18 cellular contexts compared by ENCODE assay signal in the genomic region with DNA sequence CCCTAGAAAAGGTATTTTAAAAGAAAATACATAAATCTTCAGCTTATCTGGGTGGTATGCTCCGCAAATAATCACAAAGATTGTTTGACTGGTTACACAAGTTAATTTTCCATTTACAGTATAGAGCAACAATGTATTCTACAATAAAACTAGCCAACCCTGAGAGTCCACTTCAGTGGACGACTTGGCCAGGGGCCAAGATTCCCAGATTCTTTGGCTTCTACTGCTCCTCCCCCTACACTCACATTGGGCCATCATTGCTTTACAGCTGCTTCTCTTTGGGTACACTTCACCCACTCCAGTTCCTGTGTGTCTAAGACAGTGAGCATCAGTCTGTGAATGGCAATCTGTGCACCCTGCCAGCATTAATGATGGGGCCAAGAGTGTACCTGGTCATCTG. TPM values are rescaled to one million over a fixed set of nuclear protein-coding genes. Genes with fewer than 3 reads are reported as not detected.
DNase-seq lines count a peak whose midpoint lies in the region; ATAC-seq and TF ChIP-seq lines count a peak whose summit lies in the region.
"Had no signal": no experiment of that assay in that cellular context is flagged by ENCODE, and none has a peak within 500 bp of the region (broad histone marks: within the 10 kb centered on the region; RNA-seq: fewer than 3 reads in every experiment).

No MANE protein-coding gene starts in this region.

- no peak overlapping the region for H3K27ac Mint-ChIP-seq in CD4-positive, alpha-beta memory T cell
- H3K27ac Mint-ChIP-seq: activated naive CD4-positive, alpha-beta T cell treated with anti-CD3 and anti-CD28 coated beads for 36 hours had no signal

- H3K9me3 ChIP-seq in left ventricle myocardium inferior (replicated peaks) (peaks cover 6% of the 10 kb centered on the region), left lung (peaks cover 0 to 5% of the 10 kb centered on the region in 2 donors)
- H3K9me3 ChIP-seq in CD4-positive, alpha-beta memory T cell (ENCODE audit: control insufficient read depth in 1 of 2, low read length in 2 of 2) = no peaks in the 10 kb centered on the region

- no peaks in the 10 kb centered on the region for H3K36me3 Mint-ChIP-seq in CD4-positive, alpha-beta memory T cell

- H3K4me3 Mint-ChIP-seq in CD4-positive, alpha-beta memory T cell = no peak overlapping the region
- H3K4me3 Mint-ChIP-seq: activated naive CD4-positive, alpha-beta T cell treated with anti-CD3 and anti-CD28 coated beads for 36 hours had no signal

- H3K4me3 ChIP-seq in left ventricle myocardium inferior (no peak overlapping the region), left lung (no peak overlapping the region)
- H3K4me3 ChIP-seq in CD4-positive, alpha-beta memory T cell (ENCODE audit: low read length in 2 of 2) = no peak overlapping the region

- no peaks in the 10 kb centered on the region for H3K4me1 Mint-ChIP-seq in CD4-positive, alpha-beta memory T cell

- no peak for TF ChIP-seq CTCF in left ventricle myocardium inferior (IDR thresholded peaks at IDR 0.05; ENCODE audit: borderline replicate concordance)
- TF ChIP-seq CTCF in left lung (IDR thresholded peaks at IDR 0.05) = no peak

- H3K27me3 Mint-ChIP-seq in CD4-positive, alpha-beta memory T cell = peaks cover 1 to 3% of the 10 kb centered on the region in 2 donors

- H3K4me1 ChIP-seq in left ventricle myocardium inferior (peaks cover 29% of the 10 kb centered on the region), left lung (peaks cover 0 to 3% of the 10 kb centered on the region in 2 donors)
- no peaks in the 10 kb centered on the region for H3K4me1 ChIP-seq in CD4-positive, alpha-beta memory T cell (ENCODE audit: insufficient read depth, low read length)

- intact Hi-C loops in left ventricle myocardium inferior (cut with micrococcal nuclease) (no loop called here), left ventricle myocardium superior (cut with micrococcal nuclease) (no loop called here), left lung (cut with DNase I) (no loop called here)
- intact Hi-C loops in CD4-positive, alpha-beta memory T cell (cut with micrococcal nuclease) = no loop called here

- H3K36me3 ChIP-seq in left ventricle myocardium inferior (peaks cover 8% of the 10 kb centered on the region), left lung (peaks cover 0 to 3% of the 10 kb centered on the region in 2 donors)
- H3K36me3 ChIP-seq in CD4-positive, alpha-beta memory T cell (ENCODE audit: insufficient read depth, low read length) = no peaks in the 10 kb centered on the region
- H3K36me3 ChIP-seq: brain microvascular endothelial cell had no signal

- H3K27ac ChIP-seq in left ventricle myocardium inferior (replicated peaks) (no peak overlapping the region), left lung (no peak overlapping the region)
- no peak overlapping the region for H3K27ac ChIP-seq in CD4-positive, alpha-beta memory T cell (ENCODE audit: low read depth, low read length)
- H3K27ac ChIP-seq: brain microvascular endothelial cell had no signal

- DNase-seq in left ventricle myocardium inferior (peak; percentile 18), left ventricle myocardium superior (no peak), NCI-H82 (lab: John Stamatoyannopoulos, UW) (peak; percentile 75), left lung (peak in 1 of 2 donors; percentile 50), ureter (ENCODE audit: low spot score) (peak; percentile 63)
- DNase-seq in central memory CD4-positive, alpha-beta T cell = no peak
- no peak for DNase-seq in CD4-positive, alpha-beta memory T cell
- DNase-seq: activated CD8-positive, alpha-beta memory T cell treated with anti-CD3 and anti-CD28 coated beads, Interleukin-2, amount 50 U/mL, for 48 hours; activated naive CD4-positive, alpha-beta T cell treated with anti-CD3 and anti-CD28 coated beads for 36 hours; brain microvascular endothelial cell; effector memory CD4-positive, alpha-beta T cell; foreskin fibroblast; NCI-H226; T-helper 1 cell had no signal

- ATAC-seq in left ventricle myocardium superior = no peak
- ATAC-seq in left lung = peak; percentile 60
- no peak for ATAC-seq in GM18873 (IDR thresholded peaks at IDR 0.05; ENCODE audit: low FRiP score, unreplicated experiment)
- ATAC-seq: activated CD4-positive, CD25-positive, alpha-beta regulatory T cell treated with anti-CD3 and anti-CD28 coated beads, Interleukin-2, amount 50 U/mL, for 24 hours; HCT116; Panc1 had no signal

- H3K27me3 ChIP-seq in left ventricle myocardium inferior (ENCODE audit: low read depth) (no peaks in the 10 kb centered on the region), left lung (no peaks in the 10 kb centered on the region)
- H3K27me3 ChIP-seq in CD4-positive, alpha-beta memory T cell (ENCODE audit: insufficient read depth, low read length) = no peaks in the 10 kb centered on the region
- H3K27me3 ChIP-seq: brain microvascular endothelial cell had no signal

- H3K9me3 Mint-ChIP-seq in CD4-positive, alpha-beta memory T cell = peaks cover 0 to 5% (median 1%) of the 10 kb centered on the region in 8 donors

- CTCF ChIA-PET in CD4-positive, alpha-beta memory T cell (lab: Charles Lee; ENCODE audit: partially characterized antibody) = no interaction called here

- POLR2A ChIA-PET in CD4-positive, alpha-beta memory T cell (lab: Charles Lee; ENCODE audit: partially characterized antibody) = no interaction called here

RNA-seq across cellular contexts. Expression of a gene that starts 17.2 kb away (rescaled TPM):
- total RNA-seq in left ventricle myocardium inferior = 8.7 TPM
- 4.1 TPM for total RNA-seq in left ventricle myocardium superior
- 10 to 100 TPM; 34.5 to 36.7 TPM for total RNA-seq in left lung
- total RNA-seq in ureter = 43.7 TPM
- not detected for total RNA-seq in CD4-positive, alpha-beta memory T cell
- polyA plus RNA-seq in CD4-positive, alpha-beta memory T cell = not detected

Comparison
In these comparisons a context has a peak if more than half of its experiments do, and no peak if none do; other contexts are left out.
1. DNase-seq: peak in left ventricle myocardium inferior (single experiment), NCI-H82 (single experiment) and ureter (single experiment); none in left ventricle myocardium superior (single experiment), central memory CD4-positive, alpha-beta T cell (single experiment) and CD4-positive, alpha-beta memory T cell (0 of 5).